Comparison of ENCODE assay signal across 9 cellular contexts in genomic region chr12:62724947-62725447, GRCh38.
DNase-seq lines count a peak whose midpoint lies in the region; ATAC-seq and TF ChIP-seq lines count a peak whose summit lies in the region.
"Had no signal": no experiment of that assay in that cellular context is flagged by ENCODE, and none has a peak within 500 bp of the region (broad histone marks: within the 10 kb centered on the region; RNA-seq: fewer than 3 reads in every experiment).

No MANE protein-coding gene starts in this region.

- no peak overlapping the region for H3K27ac ChIP-seq in cardiac muscle cell

- H3K9me3 ChIP-seq in cardiac muscle cell (ENCODE audit: low read depth): no peaks in the 10 kb centered on the region

- H3K4me1 ChIP-seq in cardiac muscle cell (ENCODE audit: low read depth): no peaks in the 10 kb centered on the region

- no peaks in the 10 kb centered on the region for H3K36me3 ChIP-seq in H7 (replicated peaks; ENCODE audit: control insufficient read depth, insufficient read depth, low read length)
- H3K36me3 ChIP-seq in cardiac muscle cell: no peaks in the 10 kb centered on the region

- H3K27me3 ChIP-seq in H7 (ENCODE audit: control insufficient read depth, insufficient read depth, low read length) (no peaks in the 10 kb centered on the region), cardiac muscle cell (no peaks in the 10 kb centered on the region)

- H3K4me3 ChIP-seq in H7 (ENCODE audit: insufficient read depth, low read depth, low read length): no peak overlapping the region
- no peak overlapping the region for H3K4me3 ChIP-seq in cardiac muscle cell
- no peak overlapping the region for H3K4me3 ChIP-seq in skeletal muscle cell (ENCODE audit: low read depth, low read length)

- ATAC-seq in GM18868 (IDR thresholded peaks at IDR 0.05; ENCODE audit: unreplicated experiment): no peak

- DNase-seq in H7 (peak; percentile 49), SW 1271 (lab: John Stamatoyannopoulos, UW) (peak; percentile 86 to 97), cardiac muscle cell (ENCODE audit: low read depth in 1 of 2, low spot score in 1 of 2) (peak; percentile 14 to 98), skeletal muscle cell (ENCODE audit: low read depth) (peak; percentile 93)
- DNase-seq in activated CD4-positive, alpha-beta T cell treated with anti-CD3 and anti-CD28 coated beads, Interleukin-2, amount 50 U/mL, for 1 hour: no peak
- no peak for DNase-seq in stimulated activated CD4-positive, alpha-beta T cell treated with anti-CD3 and anti-CD28 coated beads, Interleukin-2, amount 100 ng/mL, for 48 hours
- DNase-seq in stimulated activated CD4-positive, alpha-beta T cell treated with anti-CD3 and anti-CD28 coated beads, Interleukin-12 subunit alpha, Interleukin-12 subunit beta, amount 100 ng/mL, for 4 hours: no peak
- DNase-seq: activated CD8-positive, alpha-beta memory T cell treated with anti-CD3 and anti-CD28 coated beads for 24 hours had no signal

- no peak for TF ChIP-seq CTCF in cardiac muscle cell (IDR thresholded peaks at IDR 0.05; ENCODE audit: low read depth, low read length)

Comparison
In these comparisons a context has a peak if more than half of its experiments do, and no peak if none do; other contexts are left out.
1. DNase-seq: peak in H7 (single experiment), SW 1271 (2 of 2), cardiac muscle cell (2 of 2) and skeletal muscle cell (single experiment); none in activated CD4-positive, alpha-beta T cell treated with anti-CD3 and anti-CD28 coated beads, Interleukin-2, amount 50 U/mL, for 1 hour (single experiment), stimulated activated CD4-positive, alpha-beta T cell treated with anti-CD3 and anti-CD28 coated beads, Interleukin-2, amount 100 ng/mL, for 48 hours (0 of 2) and stimulated activated CD4-positive, alpha-beta T cell treated with anti-CD3 and anti-CD28 coated beads, Interleukin-12 subunit alpha, Interleukin-12 subunit beta, amount 100 ng/mL, for 4 hours (single experiment).